In the genomic region with DNA sequence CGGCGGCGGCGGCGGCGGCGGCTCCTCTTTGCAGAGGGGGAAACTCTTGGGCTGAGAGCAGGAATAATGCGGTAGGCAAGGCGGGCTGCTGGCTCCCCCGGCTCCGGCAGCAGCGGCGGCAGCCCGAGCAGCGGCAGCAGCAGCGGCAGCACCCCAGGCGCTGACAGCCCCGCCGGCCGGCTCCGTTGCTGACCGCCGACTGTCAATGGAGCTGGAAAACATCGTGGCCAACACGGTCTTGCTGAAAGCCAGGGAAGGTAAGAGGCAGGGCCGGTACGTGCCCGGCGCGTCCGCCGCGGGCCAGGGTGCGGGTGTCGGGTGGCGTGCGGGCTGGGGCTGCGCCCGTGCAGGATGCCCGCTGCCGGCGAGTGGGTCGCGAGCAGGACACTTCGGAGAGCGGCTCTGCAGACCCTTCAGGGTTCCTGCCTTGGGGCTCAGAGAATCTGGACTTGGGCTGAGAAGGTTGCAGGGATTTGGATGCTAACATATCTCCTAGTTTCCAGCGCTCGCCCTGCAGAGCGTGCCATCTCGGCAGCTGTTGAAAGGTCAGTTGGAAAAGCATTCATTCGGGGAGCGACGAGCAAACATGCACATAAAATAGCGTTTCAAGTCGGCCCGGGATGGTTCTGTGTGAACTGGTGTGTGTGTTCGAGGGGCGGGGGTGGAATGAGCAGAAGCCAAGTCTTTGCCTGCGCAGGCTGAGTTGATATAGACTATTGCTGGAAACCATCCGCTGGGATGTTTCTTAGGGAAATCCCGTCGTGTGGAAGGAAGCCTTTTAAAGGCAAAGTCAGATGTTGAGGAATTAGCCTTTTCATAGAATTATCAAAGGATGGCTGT, we compare ENCODE assay signal across 8 cellular contexts. TPM values are rescaled to one million over a fixed set of nuclear protein-coding genes. Genes with fewer than 3 reads are reported as not detected.
A peak's percentile ranks its signal among the peaks of the same experiment; 100 is the strongest.
DNase-seq lines count a peak whose midpoint lies in the region; ATAC-seq and TF ChIP-seq lines count a peak whose summit lies in the region.

No MANE protein-coding gene starts in this region.

- H3K36me3 ChIP-seq in tibial nerve = no peaks in the 10 kb centered on the region

- DNase-seq in GM03348 (ENCODE audit: low spot score) = peak; percentile 24
- DNase-seq in NCI-H748 (lab: John Stamatoyannopoulos, UW; ENCODE audit: unreplicated experiment) = peak; percentile 78
- DNase-seq in activated effector memory CD4-positive, alpha-beta T cell treated with Interleukin-2 at 50 U/mL for 16 hours = peak; percentile 27
- DNase-seq in fibroblast of pulmonary artery (ENCODE audit: low read depth) = peak; percentile 73
- DNase-seq in naive thymus-derived CD8-positive, alpha-beta T cell = peak in 6 of 10 donors; percentile 18 to 40 (median 26)
- peak in 1 of 2 donors; percentile 58 for DNase-seq in tibial nerve (ENCODE audit: low spot score in 2 of 2)

- H3K27me3 Mint-ChIP-seq in naive thymus-derived CD8-positive, alpha-beta T cell = no peaks in the 10 kb centered on the region

- peak overlapping the region; percentile 87 to 99 (median 96) for H3K4me3 Mint-ChIP-seq in naive thymus-derived CD8-positive, alpha-beta T cell

- H3K9me3 Mint-ChIP-seq in naive thymus-derived CD8-positive, alpha-beta T cell = no peaks in the 10 kb centered on the region

- peaks cover 0 to 52% (median 19%) of the 10 kb centered on the region in 4 donors for H3K4me1 ChIP-seq in tibial nerve

- TF ChIP-seq CTCF in fibroblast of pulmonary artery (IDR thresholded peaks at IDR 0.05; ENCODE audit: low read length, missing control alignments) = no peak
- TF ChIP-seq CTCF in tibial nerve (IDR thresholded peaks at IDR 0.05) = no peak

- H3K27ac ChIP-seq in tibial nerve = peak overlapping the region; percentile 90 to 99 (median 97)

- ATAC-seq in HG02642 (IDR thresholded peaks at IDR 0.05; ENCODE audit: poor library complexity, unreplicated experiment) = peak; percentile 15
- ATAC-seq in naive thymus-derived CD8-positive, alpha-beta T cell = peak in 1 of 2 donors; percentile 14
- no peak for ATAC-seq in HG02623 (IDR thresholded peaks at IDR 0.05; ENCODE audit: unreplicated experiment)

- H3K4me3 ChIP-seq in fibroblast of pulmonary artery (replicated peaks; ENCODE audit: low read depth, low read length) (peak overlapping the region; percentile 86), tibial nerve (peak overlapping the region; percentile 74 to 97 (median 86))

- peak in 1 of 2 donors; percentile 29 for TF ChIP-seq POLR2A in tibial nerve (IDR thresholded peaks at IDR 0.05)

- WGBS in tibial nerve, 2 donors = 0% methylated on average over 24 to 48 of the region's 62 CpGs

- H3K27me3 ChIP-seq in tibial nerve = no peaks in the 10 kb centered on the region

- no peaks in the 10 kb centered on the region for H3K9me3 ChIP-seq in tibial nerve

- POLR2A ChIA-PET in naive thymus-derived CD8-positive, alpha-beta T cell (lab: Charles Lee) = interaction anchor here (0.6 to 4.4 kb wide), 24 partner anchors 29 to 518 kb away, joined by 3 to 61 read pairs (median 5); a partner anchor contains a TSS

- TF ChIP-seq EP300 in tibial nerve (IDR thresholded peaks at IDR 0.05) = peak in 1 of 2 donors; percentile 46

- H3K36me3 Mint-ChIP-seq in naive thymus-derived CD8-positive, alpha-beta T cell = no peaks in the 10 kb centered on the region

- H3K27ac Mint-ChIP-seq in naive thymus-derived CD8-positive, alpha-beta T cell = peak overlapping the region; percentile 87 to 96 (median 94)

- peaks cover 26 to 54% (median 49%) of the 10 kb centered on the region in 4 donors for H3K4me1 Mint-ChIP-seq in naive thymus-derived CD8-positive, alpha-beta T cell

RNA-seq across cellular contexts. Expression of a gene that starts 0.6 kb away (rescaled TPM):
- total RNA-seq in naive thymus-derived CD8-positive, alpha-beta T cell = 10 to 100 TPM; 22.6 to 23.2 TPM
- 10 to 100 TPM in 2 of 3 donors, 1 to 10 TPM in 1; 4.4 to 11.0 (median 10.0) TPM for polyA plus RNA-seq in naive thymus-derived CD8-positive, alpha-beta T cell
- 10 to 100 TPM; 43.5 to 61.7 (median 48.9) TPM for total RNA-seq in tibial nerve

RNA-seq across cellular contexts. Expression of a gene that starts 29.3 kb away (rescaled TPM):
- total RNA-seq in naive thymus-derived CD8-positive, alpha-beta T cell = 10 to 100 TPM; 29.8 to 31.1 TPM
- polyA plus RNA-seq in naive thymus-derived CD8-positive, alpha-beta T cell = 10 to 100 TPM; 56.7 to 75.5 (median 67.7) TPM
- total RNA-seq in tibial nerve = 10 to 100 TPM; 79.5 to 93.3 (median 84.2) TPM

RNA-seq across cellular contexts. Expression of a gene that starts 42.4 kb away (rescaled TPM):
- 10 to 100 TPM; 18.9 to 20.4 TPM for total RNA-seq in naive thymus-derived CD8-positive, alpha-beta T cell
- polyA plus RNA-seq in naive thymus-derived CD8-positive, alpha-beta T cell = 10 to 100 TPM; 18.3 to 31.3 (median 28.2) TPM
- total RNA-seq in tibial nerve = 100 to 1,000 TPM in 1 of 4 donors, 10 to 100 TPM in 3; 12.7 to 301 (median 19.1) TPM
